16 cellular contexts compared by ENCODE assay signal in genomic region chrX:12349201-12349600, GRCh38.
DNase-seq lines count a peak whose midpoint lies in the region; ATAC-seq and TF ChIP-seq lines count a peak whose summit lies in the region.
"Had no signal": no experiment of that assay in that cellular context is flagged by ENCODE, and none has a peak within 500 bp of the region (broad histone marks: within the 10 kb centered on the region; RNA-seq: fewer than 3 reads in every experiment).

No MANE protein-coding gene starts in this region.

- H3K4me3 ChIP-seq in GM06990 (replicated peaks; ENCODE audit: low read depth, low read length) (no peak overlapping the region), mucosa of descending colon (no peak overlapping the region)
- H3K4me3 ChIP-seq: PC-9 had no signal

- DNase-seq in GM06990 (ENCODE audit: extremely low read depth, insufficient read length) (no peak), HT-29 (ENCODE audit: low spot score) (peak; percentile 3), WTC11 (ENCODE audit: low spot score) (peak; percentile 21), progenitor cell of endocrine pancreas (ENCODE audit: low spot score, unreplicated experiment) (no peak), mucosa of descending colon (no peak), endothelial cell (ENCODE audit: low spot score) (no peak), GM10266 (ENCODE audit: extremely low spot score) (no peak)
- DNase-seq: BE2C; Calu3; CD4-positive, alpha-beta memory T cell; NCI-H1105 treated with DMSO at 0.1 percent for 48 hours; NCI-H187; NCI-H526 treated with DMSO at 0.1 percent for 48 hours; NK-92 treated with Interleukin-12 subunit alpha and Interleukin-12 subunit beta, amount 100 ng/mL, for 24 hours; PC-9; T-helper 1 cell had no signal

- no peaks in the 10 kb centered on the region for H3K4me1 ChIP-seq in mucosa of descending colon (ENCODE audit: low read depth)
- H3K4me1 ChIP-seq: BE2C had no signal

- H3K36me3 Mint-ChIP-seq in WTC11 (no peaks in the 10 kb centered on the region), progenitor cell of endocrine pancreas (ENCODE audit: insufficient read depth) (no peaks in the 10 kb centered on the region), endothelial cell (ENCODE audit: low read depth, unreplicated experiment) (no peaks in the 10 kb centered on the region)
- H3K36me3 Mint-ChIP-seq: CD4-positive, alpha-beta memory T cell had no signal

- H3K36me3 ChIP-seq in GM06990 (ENCODE audit: control insufficient read depth, insufficient read depth, low read length), result no peaks in the 10 kb centered on the region
- H3K36me3 ChIP-seq in mucosa of descending colon (ENCODE audit: low read depth), result no peaks in the 10 kb centered on the region
- H3K36me3 ChIP-seq: BE2C had no signal

- H3K27me3 Mint-ChIP-seq in WTC11 (ENCODE audit: low read depth), result peaks cover 3% of the 10 kb centered on the region; the same call in 1 of the 2 replicates
- no peaks in the 10 kb centered on the region for H3K27me3 Mint-ChIP-seq in progenitor cell of endocrine pancreas
- H3K27me3 Mint-ChIP-seq in endothelial cell (ENCODE audit: unreplicated experiment), result no peaks in the 10 kb centered on the region
- H3K27me3 Mint-ChIP-seq: CD4-positive, alpha-beta memory T cell had no signal

- no peak overlapping the region for H3K4me3 Mint-ChIP-seq in WTC11
- no peak overlapping the region for H3K4me3 Mint-ChIP-seq in progenitor cell of endocrine pancreas (ENCODE audit: low read depth)
- no peak overlapping the region for H3K4me3 Mint-ChIP-seq in endothelial cell (ENCODE audit: unreplicated experiment)
- H3K4me3 Mint-ChIP-seq: CD4-positive, alpha-beta memory T cell had no signal

- H3K27ac Mint-ChIP-seq in WTC11, result no peak overlapping the region
- H3K27ac Mint-ChIP-seq in progenitor cell of endocrine pancreas, result no peak overlapping the region
- H3K27ac Mint-ChIP-seq in endothelial cell (ENCODE audit: unreplicated experiment), result no peak overlapping the region
- H3K27ac Mint-ChIP-seq: CD4-positive, alpha-beta memory T cell had no signal

- CTCF ChIA-PET in WTC11 (lab: Charles Lee), result interaction anchor here (0.5 to 1.3 kb wide), 3 partner anchors 12 to 309 kb away, joined by 3 to 5 read pairs (median 4); no protein-coding TSS in a partner anchor

- intact Hi-C loops in mucosa of descending colon (cut with DNase I, micrococcal nuclease), result no loop called here

- no peaks in the 10 kb centered on the region for H3K9me3 ChIP-seq in mucosa of descending colon
- H3K9me3 ChIP-seq: BE2C had no signal

- H3K4me1 Mint-ChIP-seq in WTC11, result peaks cover 8% of the 10 kb centered on the region
- H3K4me1 Mint-ChIP-seq in progenitor cell of endocrine pancreas (ENCODE audit: low read depth), result no peaks in the 10 kb centered on the region
- H3K4me1 Mint-ChIP-seq in endothelial cell (ENCODE audit: unreplicated experiment), result no peaks in the 10 kb centered on the region
- H3K4me1 Mint-ChIP-seq: CD4-positive, alpha-beta memory T cell had no signal

- peak; percentile 15 for TF ChIP-seq CTCF in GM06990 (IDR thresholded peaks at IDR 0.05; ENCODE audit: insufficient read depth, low read length, poor library complexity, severe bottlenecking)
- no peak for TF ChIP-seq CTCF in WTC11 (IDR thresholded peaks at IDR 0.05)
- TF ChIP-seq CTCF in progenitor cell of endocrine pancreas (IDR thresholded peaks at IDR 0.05; ENCODE audit: unreplicated experiment), result peak; percentile 23
- TF ChIP-seq CTCF in mucosa of descending colon (IDR thresholded peaks at IDR 0.05), result no peak
- no peak for TF ChIP-seq CTCF in endothelial cell (IDR thresholded peaks at IDR 0.05; ENCODE audit: unreplicated experiment)
- TF ChIP-seq CTCF in GM10266 (IDR thresholded peaks at IDR 0.05; ENCODE audit: control insufficient read depth, insufficient read depth, low read depth, missing control alignments), result no peak

- POLR2A ChIA-PET in WTC11 (lab: Charles Lee), result no interaction called here

- ATAC-seq in WTC11 (peak; percentile 85), mucosa of descending colon (no peak)

- H3K27me3 ChIP-seq in GM06990 (replicated peaks; ENCODE audit: control insufficient read depth, insufficient read depth, low read length), result no peaks in the 10 kb centered on the region
- H3K27me3 ChIP-seq: BE2C had no signal

- no peaks in the 10 kb centered on the region for H3K9me3 Mint-ChIP-seq in WTC11
- peaks cover 4% of the 10 kb centered on the region for H3K9me3 Mint-ChIP-seq in progenitor cell of endocrine pancreas (ENCODE audit: low read depth)
- no peaks in the 10 kb centered on the region for H3K9me3 Mint-ChIP-seq in endothelial cell (ENCODE audit: unreplicated experiment)

TF ChIP-seq in WTC11, 78 proteins besides CTCF, POLR2A, EP300 and RAD21:
- TF ChIP-seq, protein P1, sequence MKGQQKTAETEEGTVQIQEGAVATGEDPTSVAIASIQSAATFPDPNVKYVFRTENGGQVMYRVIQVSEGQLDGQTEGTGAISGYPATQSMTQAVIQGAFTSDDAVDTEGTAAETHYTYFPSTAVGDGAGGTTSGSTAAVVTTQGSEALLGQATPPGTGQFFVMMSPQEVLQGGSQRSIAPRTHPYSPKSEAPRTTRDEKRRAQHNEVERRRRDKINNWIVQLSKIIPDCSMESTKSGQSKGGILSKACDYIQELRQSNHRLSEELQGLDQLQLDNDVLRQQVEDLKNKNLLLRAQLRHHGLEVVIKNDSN (CRISPR knock-in tag; IDR thresholded peaks at IDR 0.05), result no peak

Comparison
In these comparisons a context has a peak if more than half of its experiments do, and no peak if none do; other contexts are left out.
1. DNase-seq: peak in HT-29 (single experiment) and WTC11 (single experiment); none in GM06990 (single experiment), progenitor cell of endocrine pancreas (single experiment), mucosa of descending colon (0 of 3), endothelial cell (single experiment) and GM10266 (single experiment).
2. CTCF ChIP-seq: peak in GM06990 (single experiment) and progenitor cell of endocrine pancreas (single experiment); none in WTC11 (single experiment), mucosa of descending colon (single experiment), endothelial cell (single experiment) and GM10266 (single experiment).